In the genomic region with DNA sequence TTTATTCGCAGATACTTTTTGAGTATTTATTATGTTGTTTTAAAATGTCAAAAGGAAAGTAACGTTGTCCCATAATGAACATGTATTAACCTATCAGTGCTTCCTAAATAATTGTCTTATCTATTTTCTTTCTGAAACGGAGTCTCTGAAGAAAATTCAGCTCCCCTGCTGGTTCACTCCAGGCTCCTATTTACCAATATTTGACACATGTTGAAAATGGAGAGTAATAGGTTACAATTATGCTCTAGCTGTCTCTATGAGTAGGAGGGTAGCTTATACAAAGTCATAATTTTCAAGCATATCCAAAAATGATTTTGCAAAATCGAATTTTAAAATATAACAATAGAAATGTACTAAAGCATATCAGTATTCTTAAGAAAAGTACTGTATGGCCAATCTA, we compare ENCODE assay signal across 16 cellular contexts.
"Had no signal": no experiment of that assay in that cellular context is flagged by ENCODE, and none has a peak within 500 bp of the region (broad histone marks: within the 10 kb centered on the region; RNA-seq: fewer than 3 reads in every experiment).

No MANE protein-coding gene starts in this region.

- H3K27ac ChIP-seq: HL-60, KMS-11, RWPE1 had no signal

- H3K9ac ChIP-seq: KMS-11 had no signal

- DNase-seq: Kasumi-1, MM.1S, NCI-H1092 treated with DMSO at 0.1 percent for 48 hours, NCI-H146, NCI-H1694 treated with DMSO at 0.1 percent for 48 hours, NCI-H2029, NCI-H2081 treated with DMSO at 0.1 percent for 48 hours, NCI-H2171, NCI-H524, NCI-H526 treated with DMSO at 0.1 percent for 48 hours, PC-3, SHP77 had no signal

- H3K4me3 ChIP-seq: K562 had no signal
